ENCODE assay signal across 1 cellular context in the genomic region with DNA sequence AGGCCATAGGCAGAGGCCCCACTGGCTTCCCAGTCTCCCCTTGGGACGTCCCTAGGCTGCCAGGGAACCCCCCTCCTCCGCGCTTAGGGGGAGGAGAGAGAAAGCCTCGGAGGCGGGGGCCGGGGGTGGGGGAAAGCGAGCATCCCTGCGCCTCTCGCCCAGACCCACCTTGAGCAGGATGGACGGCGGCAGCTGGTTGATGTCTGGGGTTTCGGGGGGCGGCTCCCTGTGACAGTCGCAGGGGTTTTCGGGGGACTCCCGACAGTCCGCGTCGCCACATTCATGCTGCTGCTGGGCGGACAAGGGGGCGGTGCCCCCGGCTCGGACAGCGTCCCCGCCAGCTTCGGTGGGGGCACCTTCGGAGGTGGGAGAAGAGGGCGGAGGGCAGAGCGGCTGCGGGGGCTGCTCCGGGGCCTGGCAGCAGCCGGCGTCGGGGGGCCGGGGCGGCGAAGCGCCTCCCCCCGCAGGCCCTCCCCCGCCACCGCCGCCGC.
TF ChIP-seq lines count a peak whose summit lies in the region.

No MANE protein-coding gene starts in this region.

TF ChIP-seq in HepG2, 621 proteins besides CTCF, POLR2A, EP300 and RAD21 (continued from another document and continues in another):
- TF ChIP-seq, protein P1, sequence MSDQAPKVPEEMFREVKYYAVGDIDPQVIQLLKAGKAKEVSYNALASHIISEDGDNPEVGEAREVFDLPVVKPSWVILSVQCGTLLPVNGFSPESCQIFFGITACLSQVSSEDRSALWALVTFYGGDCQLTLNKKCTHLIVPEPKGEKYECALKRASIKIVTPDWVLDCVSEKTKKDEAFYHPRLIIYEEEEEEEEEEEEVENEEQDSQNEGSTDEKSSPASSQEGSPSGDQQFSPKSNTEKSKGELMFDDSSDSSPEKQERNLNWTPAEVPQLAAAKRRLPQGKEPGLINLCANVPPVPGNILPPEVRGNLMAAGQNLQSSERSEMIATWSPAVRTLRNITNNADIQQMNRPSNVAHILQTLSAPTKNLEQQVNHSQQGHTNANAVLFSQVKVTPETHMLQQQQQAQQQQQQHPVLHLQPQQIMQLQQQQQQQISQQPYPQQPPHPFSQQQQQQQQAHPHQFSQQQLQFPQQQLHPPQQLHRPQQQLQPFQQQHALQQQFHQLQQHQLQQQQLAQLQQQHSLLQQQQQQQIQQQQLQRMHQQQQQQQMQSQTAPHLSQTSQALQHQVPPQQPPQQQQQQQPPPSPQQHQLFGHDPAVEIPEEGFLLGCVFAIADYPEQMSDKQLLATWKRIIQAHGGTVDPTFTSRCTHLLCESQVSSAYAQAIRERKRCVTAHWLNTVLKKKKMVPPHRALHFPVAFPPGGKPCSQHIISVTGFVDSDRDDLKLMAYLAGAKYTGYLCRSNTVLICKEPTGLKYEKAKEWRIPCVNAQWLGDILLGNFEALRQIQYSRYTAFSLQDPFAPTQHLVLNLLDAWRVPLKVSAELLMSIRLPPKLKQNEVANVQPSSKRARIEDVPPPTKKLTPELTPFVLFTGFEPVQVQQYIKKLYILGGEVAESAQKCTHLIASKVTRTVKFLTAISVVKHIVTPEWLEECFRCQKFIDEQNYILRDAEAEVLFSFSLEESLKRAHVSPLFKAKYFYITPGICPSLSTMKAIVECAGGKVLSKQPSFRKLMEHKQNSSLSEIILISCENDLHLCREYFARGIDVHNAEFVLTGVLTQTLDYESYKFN (CRISPR knock-in tag; conservative IDR thresholded peaks at IDR 0.05), result 0 out of 2 replicates have a peak, but pooled peaks have one; percentile 9
- TF ChIP-seq SMARCC2 (IDR thresholded peaks at IDR 0.05) (no peak), RELA (CRISPR knock-in tag; IDR thresholded peaks at IDR 0.05) (no peak), MTA1 (CRISPR knock-in tag; IDR thresholded peaks at IDR 0.05; ENCODE audit: borderline replicate concordance) (0 out of 2 replicates have a peak, but pooled peaks have one; percentile 3), CHCHD3 (CRISPR knock-in tag; IDR thresholded peaks at IDR 0.05) (no peak), ZNF672 (CRISPR knock-in tag; IDR thresholded peaks at IDR 0.05) (0 out of 2 replicates have a peak, but pooled peaks have one; percentile 11), SP5 (CRISPR knock-in tag; IDR thresholded peaks at IDR 0.05; ENCODE audit: borderline replicate concordance, low read depth) (0 out of 2 replicates have a peak, but pooled peaks have one; percentile 10), ZFP36L1 (CRISPR knock-in tag; IDR thresholded peaks at IDR 0.05) (no peak), NCOA5 (CRISPR knock-in tag; IDR thresholded peaks at IDR 0.05) (no peak), ZNF605 (CRISPR knock-in tag; IDR thresholded peaks at IDR 0.05) (no peak), ZNF44 (CRISPR knock-in tag; IDR thresholded peaks at IDR 0.05) (no peak), RORA (CRISPR knock-in tag; IDR thresholded peaks at IDR 0.05) (no peak), KLF12 (CRISPR knock-in tag; IDR thresholded peaks at IDR 0.05; ENCODE audit: borderline replicate concordance) (peak; percentile 25; the same call in 1 of the 2 replicates), NCOA2 (CRISPR knock-in tag; IDR thresholded peaks at IDR 0.05) (no peak), DNMT3B (CRISPR knock-in tag; conservative IDR thresholded peaks at IDR 0.05) (no peak), MAFF (IDR thresholded peaks at IDR 0.05; ENCODE audit: low read depth, low read length) (no peak), SPEN (CRISPR knock-in tag; IDR thresholded peaks at IDR 0.05; ENCODE audit: low read depth) (0 out of 2 replicates have a peak, but pooled peaks have one; percentile 4), SRY (CRISPR knock-in tag; IDR thresholded peaks at IDR 0.05) (0 out of 2 replicates have a peak, but pooled peaks have one; percentile 10), SMC3 (IDR thresholded peaks at IDR 0.05; ENCODE audit: low read length) (no peak), BORCS8-MEF2B (CRISPR knock-in tag; IDR thresholded peaks at IDR 0.05) (no peak), ZNF143 (CRISPR knock-in tag; IDR thresholded peaks at IDR 0.05) (peak; percentile 27; the same call in 1 of the 2 replicates), SIN3B (IDR thresholded peaks at IDR 0.05; ENCODE audit: low read length) (no peak), ZBTB7B (CRISPR knock-in tag; IDR thresholded peaks at IDR 0.05) (peak; percentile 67; the same call in 1 of the 2 replicates), ZNF33B (CRISPR knock-in tag; IDR thresholded peaks at IDR 0.05) (no peak), NFIB (CRISPR knock-in tag; IDR thresholded peaks at IDR 0.05; ENCODE audit: borderline replicate concordance) (no peak), ZNF724P (CRISPR knock-in tag; IDR thresholded peaks at IDR 0.05; ENCODE audit: borderline replicate concordance) (no peak), KAT2B (IDR thresholded peaks at IDR 0.05; ENCODE audit: borderline replicate concordance, low read depth, low read length) (no peak), CHD2 (IDR thresholded peaks at IDR 0.05; ENCODE audit: low read depth, low read length) (no peak), ZSCAN29 (CRISPR knock-in tag; conservative IDR thresholded peaks at IDR 0.05) (no peak), ZBTB7A (CRISPR knock-in tag; IDR thresholded peaks at IDR 0.05) (no peak), ZSCAN22 (CRISPR knock-in tag; IDR thresholded peaks at IDR 0.05) (no peak), MAZ (IDR thresholded peaks at IDR 0.05; ENCODE audit: borderline replicate concordance, low read depth, low read length) (peak; percentile 13; the same call in 1 of the 2 replicates), MAZ (CRISPR knock-in tag; IDR thresholded peaks at IDR 0.05; ENCODE audit: low read depth) (no peak), SP140L (CRISPR knock-in tag; IDR thresholded peaks at IDR 0.05; ENCODE audit: borderline replicate concordance) (no peak), XRCC5 (optimal IDR thresholded peaks at IDR 0.05; ENCODE audit: low read length) (no peak), KAT8 (CRISPR knock-in tag; IDR thresholded peaks at IDR 0.05) (no peak), SUZ12 (IDR thresholded peaks at IDR 0.05; ENCODE audit: low read depth, low read length) (no peak), HNRNPK (IDR thresholded peaks at IDR 0.05; ENCODE audit: low read depth, low read length, poor library complexity, severe bottlenecking) (peak; percentile 37), PPARG (CRISPR knock-in tag; conservative IDR thresholded peaks at IDR 0.05) (no peak), ZNF761 (CRISPR knock-in tag; conservative IDR thresholded peaks at IDR 0.05) (no peak), PAWR (CRISPR knock-in tag; IDR thresholded peaks at IDR 0.05; ENCODE audit: borderline replicate concordance) (no peak), ZNF75D (CRISPR knock-in tag; IDR thresholded peaks at IDR 0.05; ENCODE audit: borderline replicate concordance) (no peak), SYNCRIP (IDR thresholded peaks at IDR 0.05; ENCODE audit: insufficient read depth, low read depth, low read length) (no peak), ZNF335 (CRISPR knock-in tag; IDR thresholded peaks at IDR 0.05) (no peak), ZNF772 (CRISPR knock-in tag; IDR thresholded peaks at IDR 0.05) (no peak), MED13 (CRISPR knock-in tag; IDR thresholded peaks at IDR 0.05) (no peak), ZSCAN30 (CRISPR knock-in tag; IDR thresholded peaks at IDR 0.05) (no peak), SNRNP70 (IDR thresholded peaks at IDR 0.05; ENCODE audit: low read depth, low read length) (no peak), LCORL (IDR thresholded peaks at IDR 0.05) (no peak), LCORL (CRISPR knock-in tag; IDR thresholded peaks at IDR 0.05) (no peak)
- TF ChIP-seq, protein P2, sequence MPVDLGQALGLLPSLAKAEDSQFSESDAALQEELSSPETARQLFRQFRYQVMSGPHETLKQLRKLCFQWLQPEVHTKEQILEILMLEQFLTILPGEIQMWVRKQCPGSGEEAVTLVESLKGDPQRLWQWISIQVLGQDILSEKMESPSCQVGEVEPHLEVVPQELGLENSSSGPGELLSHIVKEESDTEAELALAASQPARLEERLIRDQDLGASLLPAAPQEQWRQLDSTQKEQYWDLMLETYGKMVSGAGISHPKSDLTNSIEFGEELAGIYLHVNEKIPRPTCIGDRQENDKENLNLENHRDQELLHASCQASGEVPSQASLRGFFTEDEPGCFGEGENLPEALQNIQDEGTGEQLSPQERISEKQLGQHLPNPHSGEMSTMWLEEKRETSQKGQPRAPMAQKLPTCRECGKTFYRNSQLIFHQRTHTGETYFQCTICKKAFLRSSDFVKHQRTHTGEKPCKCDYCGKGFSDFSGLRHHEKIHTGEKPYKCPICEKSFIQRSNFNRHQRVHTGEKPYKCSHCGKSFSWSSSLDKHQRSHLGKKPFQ (CRISPR knock-in tag; IDR thresholded peaks at IDR 0.05; ENCODE audit: insufficient replicate concordance), result no peak
- TF ChIP-seq, protein P3, sequence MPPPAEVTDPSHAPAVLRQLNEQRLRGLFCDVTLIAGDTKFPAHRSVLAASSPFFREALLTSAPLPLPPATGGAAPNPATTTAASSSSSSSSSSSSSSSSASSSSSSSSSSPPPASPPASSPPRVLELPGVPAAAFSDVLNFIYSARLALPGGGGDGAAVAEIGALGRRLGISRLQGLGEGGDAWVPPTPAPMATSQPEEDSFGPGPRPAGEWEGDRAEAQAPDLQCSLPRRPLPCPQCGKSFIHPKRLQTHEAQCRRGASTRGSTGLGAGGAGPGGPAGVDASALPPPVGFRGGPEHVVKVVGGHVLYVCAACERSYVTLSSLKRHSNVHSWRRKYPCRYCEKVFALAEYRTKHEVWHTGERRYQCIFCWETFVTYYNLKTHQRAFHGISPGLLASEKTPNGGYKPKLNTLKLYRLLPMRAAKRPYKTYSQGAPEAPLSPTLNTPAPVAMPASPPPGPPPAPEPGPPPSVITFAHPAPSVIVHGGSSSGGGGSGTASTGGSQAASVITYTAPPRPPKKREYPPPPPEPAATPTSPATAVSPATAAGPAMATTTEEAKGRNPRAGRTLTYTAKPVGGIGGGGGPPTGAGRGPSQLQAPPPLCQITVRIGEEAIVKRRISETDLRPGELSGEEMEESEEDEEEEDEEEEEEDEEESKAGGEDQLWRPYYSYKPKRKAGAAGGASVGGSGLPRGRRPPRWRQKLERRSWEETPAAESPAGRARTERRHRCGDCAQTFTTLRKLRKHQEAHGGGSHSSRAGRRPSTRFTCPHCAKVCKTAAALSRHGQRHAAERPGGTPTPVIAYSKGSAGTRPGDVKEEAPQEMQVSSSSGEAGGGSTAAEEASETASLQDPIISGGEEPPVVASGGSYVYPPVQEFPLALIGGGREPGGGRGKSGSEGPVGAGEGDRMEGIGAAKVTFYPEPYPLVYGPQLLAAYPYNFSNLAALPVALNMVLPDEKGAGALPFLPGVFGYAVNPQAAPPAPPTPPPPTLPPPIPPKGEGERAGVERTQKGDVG (CRISPR knock-in tag; IDR thresholded peaks at IDR 0.05; ENCODE audit: borderline replicate concordance), result no peak
- TF ChIP-seq, protein P4, sequence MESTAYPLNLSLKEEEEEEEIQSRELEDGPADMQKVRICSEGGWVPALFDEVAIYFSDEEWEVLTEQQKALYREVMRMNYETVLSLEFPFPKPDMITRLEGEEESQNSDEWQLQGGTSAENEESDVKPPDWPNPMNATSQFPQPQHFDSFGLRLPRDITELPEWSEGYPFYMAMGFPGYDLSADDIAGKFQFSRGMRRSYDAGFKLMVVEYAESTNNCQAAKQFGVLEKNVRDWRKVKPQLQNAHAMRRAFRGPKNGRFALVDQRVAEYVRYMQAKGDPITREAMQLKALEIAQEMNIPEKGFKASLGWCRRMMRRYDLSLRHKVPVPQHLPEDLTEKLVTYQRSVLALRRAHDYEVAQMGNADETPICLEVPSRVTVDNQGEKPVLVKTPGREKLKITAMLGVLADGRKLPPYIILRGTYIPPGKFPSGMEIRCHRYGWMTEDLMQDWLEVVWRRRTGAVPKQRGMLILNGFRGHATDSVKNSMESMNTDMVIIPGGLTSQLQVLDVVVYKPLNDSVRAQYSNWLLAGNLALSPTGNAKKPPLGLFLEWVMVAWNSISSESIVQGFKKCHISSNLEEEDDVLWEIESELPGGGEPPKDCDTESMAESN (CRISPR knock-in tag; conservative IDR thresholded peaks at IDR 0.05), result no peak
- TF ChIP-seq, protein P5, sequence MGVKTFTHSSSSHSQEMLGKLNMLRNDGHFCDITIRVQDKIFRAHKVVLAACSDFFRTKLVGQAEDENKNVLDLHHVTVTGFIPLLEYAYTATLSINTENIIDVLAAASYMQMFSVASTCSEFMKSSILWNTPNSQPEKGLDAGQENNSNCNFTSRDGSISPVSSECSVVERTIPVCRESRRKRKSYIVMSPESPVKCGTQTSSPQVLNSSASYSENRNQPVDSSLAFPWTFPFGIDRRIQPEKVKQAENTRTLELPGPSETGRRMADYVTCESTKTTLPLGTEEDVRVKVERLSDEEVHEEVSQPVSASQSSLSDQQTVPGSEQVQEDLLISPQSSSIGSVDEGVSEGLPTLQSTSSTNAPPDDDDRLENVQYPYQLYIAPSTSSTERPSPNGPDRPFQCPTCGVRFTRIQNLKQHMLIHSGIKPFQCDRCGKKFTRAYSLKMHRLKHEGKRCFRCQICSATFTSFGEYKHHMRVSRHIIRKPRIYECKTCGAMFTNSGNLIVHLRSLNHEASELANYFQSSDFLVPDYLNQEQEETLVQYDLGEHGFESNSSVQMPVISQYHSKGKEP (CRISPR knock-in tag; IDR thresholded peaks at IDR 0.05), result no peak
- TF ChIP-seq, protein P6, sequence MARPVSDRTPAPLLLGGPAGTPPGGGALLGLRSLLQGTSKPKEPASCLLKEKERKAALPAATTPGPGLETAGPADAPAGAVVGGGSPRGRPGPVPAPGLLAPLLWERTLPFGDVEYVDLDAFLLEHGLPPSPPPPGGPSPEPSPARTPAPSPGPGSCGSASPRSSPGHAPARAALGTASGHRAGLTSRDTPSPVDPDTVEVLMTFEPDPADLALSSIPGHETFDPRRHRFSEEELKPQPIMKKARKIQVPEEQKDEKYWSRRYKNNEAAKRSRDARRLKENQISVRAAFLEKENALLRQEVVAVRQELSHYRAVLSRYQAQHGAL (CRISPR knock-in tag; IDR thresholded peaks at IDR 0.05; ENCODE audit: not compliant biosample characterization), result no peak
- TF ChIP-seq, protein P7, sequence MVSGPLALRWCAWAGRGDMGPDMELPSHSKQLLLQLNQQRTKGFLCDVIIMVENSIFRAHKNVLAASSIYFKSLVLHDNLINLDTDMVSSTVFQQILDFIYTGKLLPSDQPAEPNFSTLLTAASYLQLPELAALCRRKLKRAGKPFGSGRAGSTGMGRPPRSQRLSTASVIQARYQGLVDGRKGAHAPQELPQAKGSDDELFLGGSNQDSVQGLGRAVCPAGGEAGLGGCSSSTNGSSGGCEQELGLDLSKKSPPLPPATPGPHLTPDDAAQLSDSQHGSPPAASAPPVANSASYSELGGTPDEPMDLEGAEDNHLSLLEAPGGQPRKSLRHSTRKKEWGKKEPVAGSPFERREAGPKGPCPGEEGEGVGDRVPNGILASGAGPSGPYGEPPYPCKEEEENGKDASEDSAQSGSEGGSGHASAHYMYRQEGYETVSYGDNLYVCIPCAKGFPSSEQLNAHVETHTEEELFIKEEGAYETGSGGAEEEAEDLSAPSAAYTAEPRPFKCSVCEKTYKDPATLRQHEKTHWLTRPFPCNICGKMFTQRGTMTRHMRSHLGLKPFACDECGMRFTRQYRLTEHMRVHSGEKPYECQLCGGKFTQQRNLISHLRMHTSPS (CRISPR knock-in tag; IDR thresholded peaks at IDR 0.05; ENCODE audit: low read depth), result no peak
